Comparison of ENCODE assay signal across 10 cellular contexts in the genomic region with DNA sequence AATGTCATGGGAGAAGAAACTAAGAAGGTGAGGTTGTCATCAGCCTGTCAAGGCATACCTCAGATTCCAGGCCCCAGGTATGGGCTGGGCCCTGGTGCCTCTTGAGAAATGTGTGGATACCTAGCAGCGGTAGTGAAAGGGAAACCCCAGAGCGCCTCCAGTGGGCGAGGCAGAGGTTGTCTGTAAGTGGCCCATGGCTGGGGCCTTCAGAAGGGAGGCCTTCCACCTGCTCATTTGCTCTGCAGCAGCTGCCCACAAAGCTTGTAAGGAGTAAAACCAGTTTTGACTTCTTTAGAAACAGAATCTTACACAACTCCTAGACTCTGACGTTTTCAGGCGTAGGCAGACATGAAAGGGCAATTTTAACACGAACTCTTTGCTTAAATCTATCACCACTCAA.
A peak's percentile ranks its signal among the peaks of the same experiment; 100 is the strongest.
DNase-seq lines count a peak whose midpoint lies in the region; ATAC-seq and TF ChIP-seq lines count a peak whose summit lies in the region.
"Had no signal": no experiment of that assay in that cellular context is flagged by ENCODE, and none has a peak within 500 bp of the region (broad histone marks: within the 10 kb centered on the region; RNA-seq: fewer than 3 reads in every experiment).

No MANE protein-coding gene starts in this region.

- no peaks in the 10 kb centered on the region for H3K9me3 ChIP-seq in CD4-positive, alpha-beta memory T cell (ENCODE audit: control insufficient read depth in 1 of 2, low read length in 2 of 2)

- H3K4me3 ChIP-seq in CD4-positive, alpha-beta memory T cell (ENCODE audit: low read length in 2 of 2), result no peak overlapping the region

- CTCF ChIA-PET in RWPE1 (lab: Yijun Ruan, JAX), result no interaction called here
- CTCF ChIA-PET in CD4-positive, alpha-beta memory T cell (lab: Charles Lee; ENCODE audit: partially characterized antibody), result no interaction called here

- no peaks in the 10 kb centered on the region for H3K36me3 ChIP-seq in CD4-positive, alpha-beta memory T cell (ENCODE audit: insufficient read depth, low read length)

- no peaks in the 10 kb centered on the region for H3K4me1 Mint-ChIP-seq in CD4-positive, alpha-beta memory T cell
- H3K4me1 Mint-ChIP-seq: activated B cell treated with CpG ODN at 0.5 μM for 24 hours had no signal

- H3K27me3 ChIP-seq in CD4-positive, alpha-beta memory T cell (ENCODE audit: insufficient read depth, low read length), result no peaks in the 10 kb centered on the region

- no peaks in the 10 kb centered on the region for H3K27me3 Mint-ChIP-seq in CD4-positive, alpha-beta memory T cell
- H3K27me3 Mint-ChIP-seq: activated B cell treated with CpG ODN at 0.5 μM for 24 hours, IgD-negative memory B cell had no signal

- intact Hi-C loops in CD4-positive, alpha-beta memory T cell (cut with micrococcal nuclease), result no loop called here

- H3K27ac ChIP-seq in RWPE1, result no peak overlapping the region
- no peak overlapping the region for H3K27ac ChIP-seq in CD4-positive, alpha-beta memory T cell (ENCODE audit: low read depth, low read length)

- peak; percentile 71 for ATAC-seq in GM18858 (IDR thresholded peaks at IDR 0.05; ENCODE audit: unreplicated experiment)
- ATAC-seq in HG02885 (IDR thresholded peaks at IDR 0.05; ENCODE audit: poor library complexity, unreplicated experiment), result peak; percentile 96

- H3K27ac Mint-ChIP-seq in CD4-positive, alpha-beta memory T cell, result no peak overlapping the region
- H3K27ac Mint-ChIP-seq: activated B cell treated with CpG ODN at 0.5 μM for 24 hours, IgD-negative memory B cell had no signal

- no peak for TF ChIP-seq CTCF in RWPE1 (conservative IDR thresholded peaks at IDR 0.05; ENCODE audit: low read depth)

- peaks cover 0 to 2% (median 0%) of the 10 kb centered on the region in 8 donors for H3K9me3 Mint-ChIP-seq in CD4-positive, alpha-beta memory T cell
- H3K9me3 Mint-ChIP-seq: activated B cell treated with CpG ODN at 0.5 μM for 24 hours had no signal

- H3K36me3 Mint-ChIP-seq in CD4-positive, alpha-beta memory T cell, result no peaks in the 10 kb centered on the region
- H3K36me3 Mint-ChIP-seq: IgD-negative memory B cell had no signal

- DNase-seq in RWPE1 (ENCODE audit: low spot score) (peak; percentile 47), myocyte (ENCODE audit: low read depth) (peak; percentile 36), NCI-H2196 treated with DMSO at 0.1 percent for 48 hours (lab: John Stamatoyannopoulos, UW; ENCODE audit: unreplicated experiment) (no peak), NCI-H2029 treated with DMSO at 0.1 percent for 48 hours (lab: John Stamatoyannopoulos, UW) (no peak), DMS114 treated with DMSO at 0.1 percent for 48 hours (lab: John Stamatoyannopoulos, UW; ENCODE audit: unreplicated experiment) (no peak)
- no peak for DNase-seq in CD4-positive, alpha-beta memory T cell
- DNase-seq: activated B cell treated with CpG ODN at 0.5 μM for 24 hours had no signal

- POLR2A ChIA-PET in RWPE1 (lab: Yijun Ruan, JAX; ENCODE audit: low non-redundant PET), result no interaction called here
- POLR2A ChIA-PET in CD4-positive, alpha-beta memory T cell (lab: Charles Lee; ENCODE audit: partially characterized antibody), result no interaction called here

- no peak overlapping the region for H3K4me3 Mint-ChIP-seq in CD4-positive, alpha-beta memory T cell
- H3K4me3 Mint-ChIP-seq: activated B cell treated with CpG ODN at 0.5 μM for 24 hours, IgD-negative memory B cell had no signal

- H3K4me1 ChIP-seq in CD4-positive, alpha-beta memory T cell (ENCODE audit: insufficient read depth, low read length), result no peaks in the 10 kb centered on the region

Comparison
In these comparisons a context has a peak if more than half of its experiments do, and no peak if none do; other contexts are left out.
1. DNase-seq: peak in RWPE1 (single experiment) and myocyte (single experiment); none in NCI-H2196 treated with DMSO at 0.1 percent for 48 hours (single experiment), CD4-positive, alpha-beta memory T cell (0 of 5), NCI-H2029 treated with DMSO at 0.1 percent for 48 hours (single experiment) and DMS114 treated with DMSO at 0.1 percent for 48 hours (single experiment).